ENCODE assay signal across 5 cellular contexts in genomic region chr12:69317233-69317632, GRCh38. TPM values are rescaled to one million over a fixed set of nuclear protein-coding genes. Genes with fewer than 3 reads are reported as not detected.
"Had no signal": no experiment of that assay in that cellular context is flagged by ENCODE, and none has a peak within 500 bp of the region (broad histone marks: within the 10 kb centered on the region; RNA-seq: fewer than 3 reads in every experiment).

No MANE protein-coding gene starts in this region.

RNA-seq across cellular contexts. Expression of gene LYZ, which starts 30.9 kb away (rescaled TPM):
- total RNA-seq: PC-3, PC-9, SJCRH30, SJSA1 had no signal
- polyA plus RNA-seq: SK-N-SH had no signal
